Comparison of ENCODE assay signal across 20 cellular contexts in the genomic region with DNA sequence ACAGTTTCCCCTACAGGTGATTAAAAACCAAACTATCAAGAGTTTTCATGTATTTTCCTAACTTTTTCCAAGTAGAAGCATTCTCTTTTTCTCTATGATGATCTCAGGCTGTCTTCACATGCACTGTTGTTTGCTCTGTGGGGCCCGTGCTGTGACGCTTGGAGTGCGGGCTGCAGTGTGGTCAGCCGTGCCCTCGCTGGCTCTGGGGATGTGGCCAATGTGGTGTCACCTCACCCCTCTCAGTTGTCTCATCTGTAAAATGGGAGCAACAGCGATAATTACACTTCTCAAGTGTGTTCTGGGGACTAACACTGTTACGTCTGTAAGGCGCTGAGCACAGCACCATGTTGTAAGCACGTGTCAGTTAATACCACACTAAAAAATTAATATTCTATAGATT.
"Had no signal": no experiment of that assay in that cellular context is flagged by ENCODE, and none has a peak within 500 bp of the region (broad histone marks: within the 10 kb centered on the region; RNA-seq: fewer than 3 reads in every experiment).

No MANE protein-coding gene starts in this region.

- ATAC-seq: left ventricle myocardium superior; lower lobe of right lung; naive thymus-derived CD8-positive, alpha-beta T cell; pancreas; right lobe of liver; stimulated activated naive B cell treated with anti-CD40 and anti-IgM and Interleukin-4, amounts not matched to agents 10 μg/mL and 1 μg/mL and 100 μg/mL, for 72 hours; upper lobe of right lung had no signal

- H3K27ac Mint-ChIP-seq: dendritic cell treated with granulocyte-macrophage colony-stimulating factor and Interleukin-4, amounts not matched to agents 40 ng/mL and 50 ng/mL, for 4 days; progenitor cell of endocrine pancreas; stimulated activated naive B cell treated with anti-CD40 and anti-IgM and Interleukin-4, amounts not matched to agents 10 μg/mL and 1 μg/mL and 100 μg/mL, for 72 hours; stimulated activated naive CD8-positive, alpha-beta T cell treated with anti-CD3 and anti-CD28 coated beads, Interleukin-15, Interleukin-2, amounts not matched to agents 100 ng/mL and 50 ng/mL, for 24 hours had no signal

- H3K27me3 Mint-ChIP-seq: dendritic cell treated with granulocyte-macrophage colony-stimulating factor and Interleukin-4, amounts not matched to agents 40 ng/mL and 50 ng/mL, for 4 days; naive thymus-derived CD8-positive, alpha-beta T cell; progenitor cell of endocrine pancreas; stimulated activated naive B cell treated with anti-CD40 and anti-IgM and Interleukin-4, amounts not matched to agents 10 μg/mL and 1 μg/mL and 100 μg/mL, for 72 hours; stimulated activated naive CD8-positive, alpha-beta T cell treated with anti-CD3 and anti-CD28 coated beads, Interleukin-15, Interleukin-2, amounts not matched to agents 100 ng/mL and 50 ng/mL, for 24 hours had no signal

- DNase-seq: colonic mucosa; effector CD8-positive, alpha-beta T cell; hypothalamus; left ventricle myocardium superior; lower lobe of right lung; naive thymus-derived CD8-positive, alpha-beta T cell; pancreas; small intestine; stimulated activated CD4-positive, alpha-beta T cell treated with anti-CD3 and anti-CD28 coated beads, Interleukin-15, amount 100 ng/mL, for 24 hours; stimulated activated CD4-positive, alpha-beta T cell treated with anti-CD3 and anti-CD28 coated beads, Interleukin-2, amount 100 ng/mL, for 48 hours; stimulated activated naive B cell treated with anti-CD40 and anti-IgM and Interleukin-4, amounts not matched to agents 10 μg/mL and 1 μg/mL and 100 μg/mL, for 72 hours; transverse colon; upper lobe of right lung; uterus had no signal

- H3K27ac ChIP-seq: colonic mucosa, lower lobe of right lung, neutrophil, pancreas, right lobe of liver, transverse colon, upper lobe of right lung, uterus had no signal

- H3K4me1 Mint-ChIP-seq: neural crest cell; stimulated activated naive B cell treated with anti-CD40 and anti-IgM and Interleukin-4, amounts not matched to agents 10 μg/mL and 1 μg/mL and 100 μg/mL, for 72 hours had no signal

- H3K9me3 Mint-ChIP-seq: dendritic cell treated with granulocyte-macrophage colony-stimulating factor and Interleukin-4, amounts not matched to agents 40 ng/mL and 50 ng/mL, for 4 days; naive thymus-derived CD8-positive, alpha-beta T cell; neural crest cell; stimulated activated naive B cell treated with anti-CD40 and anti-IgM and Interleukin-4, amounts not matched to agents 10 μg/mL and 1 μg/mL and 100 μg/mL, for 72 hours; stimulated activated naive CD8-positive, alpha-beta T cell treated with anti-CD3 and anti-CD28 coated beads, Interleukin-15, Interleukin-2, amounts not matched to agents 100 ng/mL and 50 ng/mL, for 24 hours had no signal

- H3K27me3 ChIP-seq: colonic mucosa, neutrophil, pancreas, right lobe of liver, transverse colon, upper lobe of right lung, uterus had no signal

- H3K36me3 ChIP-seq: colonic mucosa, uterus had no signal

- H3K4me3 Mint-ChIP-seq: dendritic cell treated with granulocyte-macrophage colony-stimulating factor and Interleukin-4, amounts not matched to agents 40 ng/mL and 50 ng/mL, for 4 days; naive thymus-derived CD8-positive, alpha-beta T cell; neural crest cell; stimulated activated naive B cell treated with anti-CD40 and anti-IgM and Interleukin-4, amounts not matched to agents 10 μg/mL and 1 μg/mL and 100 μg/mL, for 72 hours; stimulated activated naive CD8-positive, alpha-beta T cell treated with anti-CD3 and anti-CD28 coated beads, Interleukin-15, Interleukin-2, amounts not matched to agents 100 ng/mL and 50 ng/mL, for 24 hours had no signal

- H3K4me1 ChIP-seq: colonic mucosa, lower lobe of right lung, pancreas, right lobe of liver, transverse colon, upper lobe of right lung, uterus had no signal

- H3K4me3 ChIP-seq: colonic mucosa, lower lobe of right lung, pancreas, right lobe of liver, transverse colon, upper lobe of right lung, uterus had no signal

- H3K9me3 ChIP-seq: colonic mucosa, lower lobe of right lung, neutrophil, pancreas, right lobe of liver, transverse colon, upper lobe of right lung, uterus had no signal
